In genomic region chr15:40279437-40280141, GRCh38 we compare ENCODE assay signal across 1 cellular context.
TF ChIP-seq lines count a peak whose summit lies in the region.

No MANE protein-coding gene starts in this region.

TF ChIP-seq in GM12878, 131 proteins besides CTCF, POLR2A, EP300 and RAD21:
- TF ChIP-seq IKZF1 (conservative IDR thresholded peaks at IDR 0.05): no peak
- peak; percentile 92 for TF ChIP-seq SMC3 (IDR thresholded peaks at IDR 0.05; ENCODE audit: borderline replicate concordance, low read length)
- TF ChIP-seq TARDBP (IDR thresholded peaks at IDR 0.05; ENCODE audit: borderline replicate concordance): no peak
- no peak for TF ChIP-seq PKNOX1 (IDR thresholded peaks at IDR 0.05)
- no peak for TF ChIP-seq NR2F1 (conservative IDR thresholded peaks at IDR 0.05)
- TF ChIP-seq, protein P1, sequence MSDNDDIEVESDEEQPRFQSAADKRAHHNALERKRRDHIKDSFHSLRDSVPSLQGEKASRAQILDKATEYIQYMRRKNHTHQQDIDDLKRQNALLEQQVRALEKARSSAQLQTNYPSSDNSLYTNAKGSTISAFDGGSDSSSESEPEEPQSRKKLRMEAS (IDR thresholded peaks at IDR 0.05; ENCODE audit: low read depth, low read length): 0 out of 2 replicates have a peak, but pooled peaks have one; percentile 28
- TF ChIP-seq ASH2L (IDR thresholded peaks at IDR 0.05; ENCODE audit: borderline replicate concordance, low read depth): no peak
- TF ChIP-seq, protein P2, sequence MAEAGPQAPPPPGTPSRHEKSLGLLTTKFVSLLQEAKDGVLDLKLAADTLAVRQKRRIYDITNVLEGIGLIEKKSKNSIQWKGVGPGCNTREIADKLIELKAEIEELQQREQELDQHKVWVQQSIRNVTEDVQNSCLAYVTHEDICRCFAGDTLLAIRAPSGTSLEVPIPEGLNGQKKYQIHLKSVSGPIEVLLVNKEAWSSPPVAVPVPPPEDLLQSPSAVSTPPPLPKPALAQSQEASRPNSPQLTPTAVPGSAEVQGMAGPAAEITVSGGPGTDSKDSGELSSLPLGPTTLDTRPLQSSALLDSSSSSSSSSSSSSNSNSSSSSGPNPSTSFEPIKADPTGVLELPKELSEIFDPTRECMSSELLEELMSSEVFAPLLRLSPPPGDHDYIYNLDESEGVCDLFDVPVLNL (IDR thresholded peaks at IDR 0.05; ENCODE audit: low read depth, low read length): no peak
- no peak for TF ChIP-seq MTA2 (IDR thresholded peaks at IDR 0.05; ENCODE audit: low read depth)
- TF ChIP-seq YY1 (IDR thresholded peaks at IDR 0.05; ENCODE audit: low read depth, low read length): 0 out of 2 replicates have a peak, but pooled peaks have one; percentile 37
- 0 out of 2 replicates have a peak, but pooled peaks have one; percentile 36 for TF ChIP-seq EED (IDR thresholded peaks at IDR 0.05; ENCODE audit: low read depth)
- TF ChIP-seq PML (IDR thresholded peaks at IDR 0.05; ENCODE audit: low read length): no peak
- no peak for TF ChIP-seq NRF1 (conservative IDR thresholded peaks at IDR 0.05; ENCODE audit: low read depth, low read length)
- TF ChIP-seq WRNIP1 (IDR thresholded peaks at IDR 0.05; ENCODE audit: borderline replicate concordance, low read depth, low read length): no peak
- no peak for TF ChIP-seq BACH1 (IDR thresholded peaks at IDR 0.05; ENCODE audit: borderline replicate concordance)
- TF ChIP-seq MLLT1 (IDR thresholded peaks at IDR 0.05): no peak
- TF ChIP-seq JUND (IDR thresholded peaks at IDR 0.05; ENCODE audit: low read depth, low read length): no peak
- TF ChIP-seq ZNF687 (IDR thresholded peaks at IDR 0.05): no peak
- TF ChIP-seq, protein P3, sequence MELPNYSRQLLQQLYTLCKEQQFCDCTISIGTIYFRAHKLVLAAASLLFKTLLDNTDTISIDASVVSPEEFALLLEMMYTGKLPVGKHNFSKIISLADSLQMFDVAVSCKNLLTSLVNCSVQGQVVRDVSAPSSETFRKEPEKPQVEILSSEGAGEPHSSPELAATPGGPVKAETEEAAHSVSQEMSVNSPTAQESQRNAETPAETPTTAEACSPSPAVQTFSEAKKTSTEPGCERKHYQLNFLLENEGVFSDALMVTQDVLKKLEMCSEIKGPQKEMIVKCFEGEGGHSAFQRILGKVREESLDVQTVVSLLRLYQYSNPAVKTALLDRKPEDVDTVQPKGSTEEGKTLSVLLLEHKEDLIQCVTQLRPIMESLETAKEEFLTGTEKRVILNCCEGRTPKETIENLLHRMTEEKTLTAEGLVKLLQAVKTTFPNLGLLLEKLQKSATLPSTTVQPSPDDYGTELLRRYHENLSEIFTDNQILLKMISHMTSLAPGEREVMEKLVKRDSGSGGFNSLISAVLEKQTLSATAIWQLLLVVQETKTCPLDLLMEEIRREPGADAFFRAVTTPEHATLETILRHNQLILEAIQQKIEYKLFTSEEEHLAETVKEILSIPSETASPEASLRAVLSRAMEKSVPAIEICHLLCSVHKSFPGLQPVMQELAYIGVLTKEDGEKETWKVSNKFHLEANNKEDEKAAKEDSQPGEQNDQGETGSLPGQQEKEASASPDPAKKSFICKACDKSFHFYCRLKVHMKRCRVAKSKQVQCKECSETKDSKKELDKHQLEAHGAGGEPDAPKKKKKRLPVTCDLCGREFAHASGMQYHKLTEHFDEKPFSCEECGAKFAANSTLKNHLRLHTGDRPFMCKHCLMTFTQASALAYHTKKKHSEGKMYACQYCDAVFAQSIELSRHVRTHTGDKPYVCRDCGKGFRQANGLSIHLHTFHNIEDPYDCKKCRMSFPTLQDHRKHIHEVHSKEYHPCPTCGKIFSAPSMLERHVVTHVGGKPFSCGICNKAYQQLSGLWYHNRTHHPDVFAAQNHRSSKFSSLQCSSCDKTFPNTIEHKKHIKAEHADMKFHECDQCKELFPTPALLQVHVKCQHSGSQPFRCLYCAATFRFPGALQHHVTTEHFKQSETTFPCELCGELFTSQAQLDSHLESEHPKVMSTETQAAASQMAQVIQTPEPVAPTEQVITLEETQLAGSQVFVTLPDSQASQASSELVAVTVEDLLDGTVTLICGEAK (IDR thresholded peaks at IDR 0.05; ENCODE audit: borderline replicate concordance): no peak
- TF ChIP-seq IRF4 (IDR thresholded peaks at IDR 0.05; ENCODE audit: low read depth, low read length): no peak
- no peak for TF ChIP-seq HDAC6 (IDR thresholded peaks at IDR 0.05; ENCODE audit: unreplicated experiment)
TF ChIP-seq in GM12878: peak in this region for 4.
